ENCODE assay signal across 1 cellular context in the genomic region with DNA sequence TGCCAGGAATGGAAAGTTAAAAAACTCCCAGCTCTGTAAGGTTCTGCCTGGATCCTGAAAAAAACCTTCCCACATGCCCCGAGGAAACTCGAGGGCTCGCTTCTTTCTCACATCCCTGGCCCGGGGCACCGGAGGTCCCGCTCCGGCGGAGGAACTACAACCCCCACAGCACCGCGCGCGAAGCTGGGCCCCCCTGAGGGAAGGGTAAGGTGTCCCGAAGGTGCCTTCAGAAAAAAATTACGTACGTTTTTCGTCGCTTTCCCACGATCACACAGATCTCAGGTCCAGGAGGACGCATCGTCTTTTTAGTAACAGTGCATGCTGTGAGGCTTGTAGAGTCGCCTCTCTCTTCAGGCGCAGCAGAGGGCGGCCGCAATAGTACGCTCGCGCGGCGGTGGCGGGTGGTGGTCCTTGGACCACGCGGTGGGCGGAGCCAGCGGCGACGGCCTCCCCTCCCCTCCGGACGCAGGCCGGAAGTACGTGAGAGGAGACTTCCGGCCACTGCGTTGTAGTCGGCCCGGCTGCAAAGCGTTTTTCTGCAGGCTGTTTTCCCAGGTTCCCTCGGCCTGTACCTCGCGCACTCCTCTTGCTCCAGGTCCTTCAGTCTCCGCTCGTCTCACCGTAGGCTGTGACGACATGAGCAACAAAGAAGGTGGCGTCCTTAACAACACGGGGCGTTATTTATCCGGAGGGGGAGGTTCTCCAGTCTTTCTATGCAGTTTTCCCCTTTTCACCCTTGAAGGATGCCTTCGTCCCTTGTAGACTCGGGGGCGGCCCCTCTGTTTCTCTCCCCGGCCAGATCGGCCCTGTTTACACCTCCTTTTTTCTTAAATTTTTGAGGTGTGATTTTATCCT.
TF ChIP-seq lines count a peak whose summit lies in the region.

TSNAX (plus strand) TSS at position 495 of the 855 bp plus-strand sequence; CDS start at position 637, 142 bp downstream.

TF ChIP-seq in HepG2, 621 proteins besides CTCF, POLR2A, EP300 and RAD21 (continued from another document and continues in another):
- TF ChIP-seq, protein P1, sequence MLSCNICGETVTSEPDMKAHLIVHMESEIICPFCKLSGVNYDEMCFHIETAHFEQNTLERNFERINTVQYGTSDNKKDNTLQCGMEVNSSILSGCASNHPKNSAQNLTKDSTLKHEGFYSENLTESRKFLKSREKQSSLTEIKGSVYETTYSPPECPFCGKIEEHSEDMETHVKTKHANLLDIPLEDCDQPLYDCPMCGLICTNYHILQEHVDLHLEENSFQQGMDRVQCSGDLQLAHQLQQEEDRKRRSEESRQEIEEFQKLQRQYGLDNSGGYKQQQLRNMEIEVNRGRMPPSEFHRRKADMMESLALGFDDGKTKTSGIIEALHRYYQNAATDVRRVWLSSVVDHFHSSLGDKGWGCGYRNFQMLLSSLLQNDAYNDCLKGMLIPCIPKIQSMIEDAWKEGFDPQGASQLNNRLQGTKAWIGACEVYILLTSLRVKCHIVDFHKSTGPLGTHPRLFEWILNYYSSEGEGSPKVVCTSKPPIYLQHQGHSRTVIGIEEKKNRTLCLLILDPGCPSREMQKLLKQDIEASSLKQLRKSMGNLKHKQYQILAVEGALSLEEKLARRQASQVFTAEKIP (CRISPR knock-in tag; IDR thresholded peaks at IDR 0.05; ENCODE audit: borderline replicate concordance) = no peak
- TF ChIP-seq ZNF30 (CRISPR knock-in tag; IDR thresholded peaks at IDR 0.05) = no peak
- TF ChIP-seq ZNF33B (CRISPR knock-in tag; IDR thresholded peaks at IDR 0.05) = no peak
- TF ChIP-seq ZFX (CRISPR knock-in tag; IDR thresholded peaks at IDR 0.05; ENCODE audit: low read depth) = peak; percentile 94
- no peak for TF ChIP-seq NCOA1 (CRISPR knock-in tag; IDR thresholded peaks at IDR 0.05)
- peak; percentile 72 for TF ChIP-seq RBM39 (IDR thresholded peaks at IDR 0.05; ENCODE audit: low read depth, low read length, poor library complexity, severe bottlenecking)
- no peak for TF ChIP-seq TSC22D2 (CRISPR knock-in tag; IDR thresholded peaks at IDR 0.05; ENCODE audit: borderline replicate concordance)
- TF ChIP-seq, protein P2, sequence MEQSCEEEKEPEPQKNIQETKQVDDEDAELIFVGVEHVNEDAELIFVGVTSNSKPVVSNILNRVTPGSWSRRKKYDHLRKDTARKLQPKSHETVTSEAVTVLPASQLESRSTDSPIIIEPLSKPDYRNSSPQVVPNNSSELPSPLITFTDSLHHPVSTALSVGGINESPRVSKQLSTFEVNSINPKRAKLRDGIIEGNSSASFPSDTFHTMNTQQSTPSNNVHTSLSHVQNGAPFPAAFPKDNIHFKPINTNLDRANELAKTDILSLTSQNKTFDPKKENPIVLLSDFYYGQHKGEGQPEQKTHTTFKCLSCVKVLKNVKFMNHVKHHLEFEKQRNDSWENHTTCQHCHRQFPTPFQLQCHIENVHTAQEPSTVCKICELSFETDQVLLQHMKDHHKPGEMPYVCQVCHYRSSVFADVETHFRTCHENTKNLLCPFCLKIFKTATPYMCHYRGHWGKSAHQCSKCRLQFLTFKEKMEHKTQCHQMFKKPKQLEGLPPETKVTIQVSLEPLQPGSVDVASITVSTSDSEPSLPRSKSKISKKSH (CRISPR knock-in tag; IDR thresholded peaks at IDR 0.05; ENCODE audit: borderline replicate concordance) = peak; percentile 38; the same call in 1 of the 2 replicates
- peak; percentile 82 for TF ChIP-seq HNRNPLL (IDR thresholded peaks at IDR 0.05; ENCODE audit: low read depth, low read length, poor library complexity, severe bottlenecking)
- TF ChIP-seq ZXDC (CRISPR knock-in tag; IDR thresholded peaks at IDR 0.05) = no peak
- peak; percentile 52; the same call in 1 of the 2 replicates for TF ChIP-seq SOX5 (CRISPR knock-in tag; IDR thresholded peaks at IDR 0.05; ENCODE audit: borderline replicate concordance)
- TF ChIP-seq PRDM15 (CRISPR knock-in tag; IDR thresholded peaks at IDR 0.05) = no peak
- TF ChIP-seq DR1 (CRISPR knock-in tag; IDR thresholded peaks at IDR 0.05) = peak; percentile 89
- peak; percentile 90 for TF ChIP-seq GABPA (IDR thresholded peaks at IDR 0.05; ENCODE audit: low read depth, low read length)
- TF ChIP-seq GABPA (CRISPR knock-in tag; IDR thresholded peaks at IDR 0.05; ENCODE audit: low read depth) = peak; percentile 94
- peak; percentile 62; the same call in 1 of the 2 replicates for TF ChIP-seq ZNF816 (CRISPR knock-in tag; IDR thresholded peaks at IDR 0.05; ENCODE audit: borderline replicate concordance)
- no peak for TF ChIP-seq TCF12 (IDR thresholded peaks at IDR 0.05)
- TF ChIP-seq TCF12 (CRISPR knock-in tag; IDR thresholded peaks at IDR 0.05) = 0 out of 2 replicates have a peak, but pooled peaks have one; percentile 62
- TF ChIP-seq MYPOP (CRISPR knock-in tag; IDR thresholded peaks at IDR 0.05) = 0 out of 2 replicates have a peak, but pooled peaks have one; percentile 40
- TF ChIP-seq RXRA (CRISPR knock-in tag; IDR thresholded peaks at IDR 0.05) = peak; percentile 70
- peak; percentile 23; the same call in 1 of the 2 replicates for TF ChIP-seq HNF4A (CRISPR knock-in tag; IDR thresholded peaks at IDR 0.05)
- peak; percentile 92 for TF ChIP-seq ZBTB38 (CRISPR knock-in tag; IDR thresholded peaks at IDR 0.05)
- 0 out of 2 replicates have a peak, but pooled peaks have one; percentile 62 for TF ChIP-seq AKAP8 (CRISPR knock-in tag; IDR thresholded peaks at IDR 0.05)
- no peak for TF ChIP-seq ZNF530 (CRISPR knock-in tag; IDR thresholded peaks at IDR 0.05; ENCODE audit: low read depth)
- TF ChIP-seq EED (CRISPR knock-in tag; IDR thresholded peaks at IDR 0.05) = peak; percentile 20; the same call in 1 of the 2 replicates
- TF ChIP-seq SAP130 (CRISPR knock-in tag; IDR thresholded peaks at IDR 0.05; ENCODE audit: low read depth) = peak; percentile 94
- peak; percentile 55 for TF ChIP-seq MEF2D (CRISPR knock-in tag; IDR thresholded peaks at IDR 0.05)
- TF ChIP-seq SIX4 (CRISPR knock-in tag; IDR thresholded peaks at IDR 0.05) = no peak
- TF ChIP-seq ZNF232 (CRISPR knock-in tag; IDR thresholded peaks at IDR 0.05; ENCODE audit: borderline replicate concordance) = peak; percentile 16; the same call in 1 of the 2 replicates
- TF ChIP-seq ZSCAN25 (CRISPR knock-in tag; IDR thresholded peaks at IDR 0.05) = no peak
- peak; percentile 80; the same call in 1 of the 2 replicates for TF ChIP-seq SMAD3 (CRISPR knock-in tag; IDR thresholded peaks at IDR 0.05)
- peak; percentile 84 for TF ChIP-seq CREB1 (IDR thresholded peaks at IDR 0.05)
- TF ChIP-seq CREB1 (CRISPR knock-in tag; IDR thresholded peaks at IDR 0.05) = peak; percentile 92
- TF ChIP-seq ZNF883 (CRISPR knock-in tag; IDR thresholded peaks at IDR 0.05; ENCODE audit: not compliant biosample characterization) = peak; percentile 65
- TF ChIP-seq ZNF350 (CRISPR knock-in tag; IDR thresholded peaks at IDR 0.05; ENCODE audit: borderline replicate concordance, low read depth) = peak; percentile 93
- TF ChIP-seq ZNF331 (CRISPR knock-in tag; IDR thresholded peaks at IDR 0.05) = peak; percentile 15; the same call in 1 of the 2 replicates
- TF ChIP-seq TCF7 (IDR thresholded peaks at IDR 0.05; ENCODE audit: low read depth) = no peak
- peak; percentile 60 for TF ChIP-seq FOXA3 (CRISPR knock-in tag; IDR thresholded peaks at IDR 0.05)
- TF ChIP-seq, protein P3, sequence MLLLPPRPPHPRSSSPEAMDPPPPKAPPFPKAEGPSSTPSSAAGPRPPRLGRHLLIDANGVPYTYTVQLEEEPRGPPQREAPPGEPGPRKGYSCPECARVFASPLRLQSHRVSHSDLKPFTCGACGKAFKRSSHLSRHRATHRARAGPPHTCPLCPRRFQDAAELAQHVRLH (CRISPR knock-in tag; IDR thresholded peaks at IDR 0.05; ENCODE audit: borderline replicate concordance, low read depth) = peak; percentile 76; the same call in 1 of the 2 replicates
- TF ChIP-seq RBAK (CRISPR knock-in tag; IDR thresholded peaks at IDR 0.05) = peak; percentile 12; the same call in 1 of the 2 replicates
- TF ChIP-seq SCMH1 (CRISPR knock-in tag; IDR thresholded peaks at IDR 0.05; ENCODE audit: borderline replicate concordance) = no peak
- TF ChIP-seq WIZ (CRISPR knock-in tag; IDR thresholded peaks at IDR 0.05) = 0 out of 2 replicates have a peak, but pooled peaks have one; percentile 83
- TF ChIP-seq, protein P4, sequence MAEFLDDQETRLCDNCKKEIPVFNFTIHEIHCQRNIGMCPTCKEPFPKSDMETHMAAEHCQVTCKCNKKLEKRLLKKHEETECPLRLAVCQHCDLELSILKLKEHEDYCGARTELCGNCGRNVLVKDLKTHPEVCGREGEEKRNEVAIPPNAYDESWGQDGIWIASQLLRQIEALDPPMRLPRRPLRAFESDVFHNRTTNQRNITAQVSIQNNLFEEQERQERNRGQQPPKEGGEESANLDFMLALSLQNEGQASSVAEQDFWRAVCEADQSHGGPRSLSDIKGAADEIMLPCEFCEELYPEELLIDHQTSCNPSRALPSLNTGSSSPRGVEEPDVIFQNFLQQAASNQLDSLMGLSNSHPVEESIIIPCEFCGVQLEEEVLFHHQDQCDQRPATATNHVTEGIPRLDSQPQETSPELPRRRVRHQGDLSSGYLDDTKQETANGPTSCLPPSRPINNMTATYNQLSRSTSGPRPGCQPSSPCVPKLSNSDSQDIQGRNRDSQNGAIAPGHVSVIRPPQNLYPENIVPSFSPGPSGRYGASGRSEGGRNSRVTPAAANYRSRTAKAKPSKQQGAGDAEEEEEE (CRISPR knock-in tag; IDR thresholded peaks at IDR 0.05; ENCODE audit: borderline replicate concordance) = no peak; the same call in 1 of the 2 replicates
- TF ChIP-seq, protein P5, sequence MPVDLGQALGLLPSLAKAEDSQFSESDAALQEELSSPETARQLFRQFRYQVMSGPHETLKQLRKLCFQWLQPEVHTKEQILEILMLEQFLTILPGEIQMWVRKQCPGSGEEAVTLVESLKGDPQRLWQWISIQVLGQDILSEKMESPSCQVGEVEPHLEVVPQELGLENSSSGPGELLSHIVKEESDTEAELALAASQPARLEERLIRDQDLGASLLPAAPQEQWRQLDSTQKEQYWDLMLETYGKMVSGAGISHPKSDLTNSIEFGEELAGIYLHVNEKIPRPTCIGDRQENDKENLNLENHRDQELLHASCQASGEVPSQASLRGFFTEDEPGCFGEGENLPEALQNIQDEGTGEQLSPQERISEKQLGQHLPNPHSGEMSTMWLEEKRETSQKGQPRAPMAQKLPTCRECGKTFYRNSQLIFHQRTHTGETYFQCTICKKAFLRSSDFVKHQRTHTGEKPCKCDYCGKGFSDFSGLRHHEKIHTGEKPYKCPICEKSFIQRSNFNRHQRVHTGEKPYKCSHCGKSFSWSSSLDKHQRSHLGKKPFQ (CRISPR knock-in tag; IDR thresholded peaks at IDR 0.05; ENCODE audit: insufficient replicate concordance) = peak; percentile 53
- TF ChIP-seq NR2F6 (IDR thresholded peaks at IDR 0.05) = no peak
- TF ChIP-seq NR2F6 (CRISPR knock-in tag; IDR thresholded peaks at IDR 0.05) = no peak; the same call in 1 of the 2 replicates
- no peak for TF ChIP-seq SP1 (IDR thresholded peaks at IDR 0.05)
- peak; percentile 81 for TF ChIP-seq SP1 (CRISPR knock-in tag; IDR thresholded peaks at IDR 0.05)
- no peak for TF ChIP-seq TBL1XR1 (IDR thresholded peaks at IDR 0.05; ENCODE audit: borderline replicate concordance, low read length, partially characterized antibody)
- peak; percentile 76 for TF ChIP-seq DRAP1 (CRISPR knock-in tag; IDR thresholded peaks at IDR 0.05)
